8 cellular contexts compared by ENCODE assay signal in genomic region chr7:65373608-65374351, GRCh38. TPM values are rescaled to one million over a fixed set of nuclear protein-coding genes. Genes with fewer than 3 reads are reported as not detected.
DNase-seq lines count a peak whose midpoint lies in the region; ATAC-seq and TF ChIP-seq lines count a peak whose summit lies in the region.

ZNF92 (plus strand) TSS chr7:65373855; CDS start chr7:65373998, 143 bp downstream.

- H3K27ac Mint-ChIP-seq in activated naive CD8-positive, alpha-beta T cell: peak within 1 kb of the TSS; percentile 92

- H3K4me3 ChIP-seq in GM08714 (ENCODE audit: low read length) (peak within 1 kb of the TSS; percentile 94), thoracic aorta (peak within 1 kb of the TSS; percentile 75)

- ATAC-seq in HG02610 (IDR thresholded peaks at IDR 0.05; ENCODE audit: unreplicated experiment) (peak; percentile 100), omental fat pad (ENCODE audit: low FRiP score) (peak; percentile 99), thoracic aorta (ENCODE audit: insufficient number of reproducible peaks, low FRiP score, low read depth) (peak; percentile 100)

- peaks cover 13% of the 10 kb centered on the region for H3K36me3 Mint-ChIP-seq in activated naive CD8-positive, alpha-beta T cell

- DNase-seq in NCI-H1092 treated with DMSO at 0.1 percent for 48 hours (lab: John Stamatoyannopoulos, UW) (peak; percentile 99), SKM-1 (lab: John Stamatoyannopoulos, UW; ENCODE audit: unreplicated experiment) (peak; percentile 95), glomerular visceral epithelial cell (ENCODE audit: extremely low spot score) (peak; percentile 94), omental fat pad (ENCODE audit: low spot score) (peak; percentile 97), thoracic aorta (ENCODE audit: low spot score) (peak; percentile 94)

- peak within 1 kb of the TSS; percentile 92 for H3K4me3 Mint-ChIP-seq in activated naive CD8-positive, alpha-beta T cell

- H3K4me1 ChIP-seq in thoracic aorta (ENCODE audit: control insufficient read depth in 1 of 2, low read depth in 2 of 2): peaks cover 14 to 18% of the 10 kb centered on the region in 2 donors

- H3K9me3 Mint-ChIP-seq in activated naive CD8-positive, alpha-beta T cell (ENCODE audit: low read depth): no peaks in the 10 kb centered on the region

- H3K27ac ChIP-seq in thoracic aorta: peak within 1 kb of the TSS; percentile 67 to 72

- H3K36me3 ChIP-seq in thoracic aorta: no peaks in the 10 kb centered on the region

- peaks cover 47% of the 10 kb centered on the region for H3K4me1 Mint-ChIP-seq in activated naive CD8-positive, alpha-beta T cell (ENCODE audit: low read depth)

- H3K27me3 ChIP-seq in thoracic aorta (replicated peaks; ENCODE audit: insufficient read depth): no peaks in the 10 kb centered on the region

- no peaks in the 10 kb centered on the region for H3K27me3 Mint-ChIP-seq in activated naive CD8-positive, alpha-beta T cell

- no peaks in the 10 kb centered on the region for H3K9me3 ChIP-seq in thoracic aorta

- TF ChIP-seq CTCF in omental fat pad (IDR thresholded peaks at IDR 0.05): no peak
- no peak for TF ChIP-seq CTCF in thoracic aorta (IDR thresholded peaks at IDR 0.05)

RNA-seq across cellular contexts. Expression of gene ZNF92, which starts in this region (rescaled TPM):
- total RNA-seq in omental fat pad (1 to 10 TPM; 5.0 to 7.7 (median 6.1) TPM), thoracic aorta (1 to 10 TPM; 3.1 to 4.1 TPM)

Comparison
In these comparisons a context has a peak if more than half of its experiments do, and no peak if none do; other contexts are left out.
1. Peak in every context shown above with its lines: DNase-seq, ATAC-seq, H3K4me3 ChIP-seq and H3K27ac ChIP-seq.